In genomic region chr1:98068016-98068415, GRCh38 we compare ENCODE assay signal across 17 cellular contexts.
"Had no signal": no experiment of that assay in that cellular context is flagged by ENCODE, and none has a peak within 500 bp of the region (broad histone marks: within the 10 kb centered on the region; RNA-seq: fewer than 3 reads in every experiment).

No MANE protein-coding gene starts in this region.

- H3K4me3 ChIP-seq: dorsolateral prefrontal cortex, esophagus muscularis mucosa, sigmoid colon, stomach, thoracic aorta, transverse colon had no signal

- H3K4me1 ChIP-seq: esophagus muscularis mucosa, sigmoid colon, stomach, transverse colon had no signal

- H3K27ac ChIP-seq: dorsolateral prefrontal cortex, esophagus muscularis mucosa, sigmoid colon, stomach, thoracic aorta, transverse colon had no signal

- H3K36me3 ChIP-seq: esophagus muscularis mucosa, sigmoid colon, stomach, thoracic aorta, transverse colon had no signal

- DNase-seq: cortex of kidney; dorsolateral prefrontal cortex; effector CD8-positive, alpha-beta T cell; foreskin fibroblast; left colon; left ventricle myocardium superior; natural killer cell; posterior cingulate gyrus; sigmoid colon; small intestine; stimulated activated CD4-positive, alpha-beta T cell treated with anti-CD3 and anti-CD28 coated beads, Interleukin-12 subunit alpha, Interleukin-12 subunit beta, amount 100 ng/mL, for 4 hours; stimulated activated naive CD4-positive, alpha-beta T cell; stomach; substantia nigra; transverse colon had no signal

- H3K9me3 ChIP-seq: esophagus muscularis mucosa, sigmoid colon, stomach, thoracic aorta, transverse colon had no signal

- H3K27me3 ChIP-seq: dorsolateral prefrontal cortex, esophagus muscularis mucosa, sigmoid colon, stomach, transverse colon had no signal

- ATAC-seq: left colon, left ventricle myocardium superior, natural killer cell had no signal
